In the genomic region with DNA sequence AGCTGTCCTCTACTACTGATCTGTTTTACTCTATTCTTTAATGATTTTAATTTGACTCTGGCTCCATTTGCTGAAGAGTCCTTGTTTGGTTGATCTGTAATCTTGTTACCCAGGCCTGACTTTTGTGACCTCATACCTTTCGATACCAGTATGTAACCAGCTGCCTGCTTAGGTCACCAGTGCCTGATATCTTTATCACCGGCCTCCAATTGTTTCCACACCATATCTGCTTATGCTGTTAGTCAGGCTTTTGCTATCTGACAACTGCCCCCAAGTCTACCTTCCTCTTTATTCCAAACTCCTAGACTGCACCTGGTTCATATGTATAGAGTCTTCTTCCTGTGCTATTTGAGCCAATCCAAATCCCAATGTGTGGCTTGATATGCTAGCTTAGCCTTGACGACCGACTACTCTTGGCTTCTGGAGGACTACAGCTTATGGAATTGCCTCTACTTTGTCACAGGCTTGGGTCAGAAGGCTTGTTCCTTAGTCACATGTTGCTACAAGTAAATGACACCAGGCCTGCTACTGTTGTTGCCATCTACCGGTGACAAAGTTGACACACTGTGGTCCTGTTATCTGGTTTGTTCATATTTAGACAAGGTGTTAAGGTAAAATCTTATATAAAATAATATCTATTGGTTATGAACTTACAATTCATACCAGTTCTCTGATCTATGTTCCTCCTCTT, we compare ENCODE assay signal across 1 cellular context.
TF ChIP-seq lines count a peak whose summit lies in the region.

No MANE protein-coding gene starts in this region.

TF ChIP-seq in HepG2, 621 proteins besides CTCF, POLR2A, EP300 and RAD21 (continued from another document):
- TF ChIP-seq ZNF251 (CRISPR knock-in tag; IDR thresholded peaks at IDR 0.05), result no peak
- TF ChIP-seq, protein P1, sequence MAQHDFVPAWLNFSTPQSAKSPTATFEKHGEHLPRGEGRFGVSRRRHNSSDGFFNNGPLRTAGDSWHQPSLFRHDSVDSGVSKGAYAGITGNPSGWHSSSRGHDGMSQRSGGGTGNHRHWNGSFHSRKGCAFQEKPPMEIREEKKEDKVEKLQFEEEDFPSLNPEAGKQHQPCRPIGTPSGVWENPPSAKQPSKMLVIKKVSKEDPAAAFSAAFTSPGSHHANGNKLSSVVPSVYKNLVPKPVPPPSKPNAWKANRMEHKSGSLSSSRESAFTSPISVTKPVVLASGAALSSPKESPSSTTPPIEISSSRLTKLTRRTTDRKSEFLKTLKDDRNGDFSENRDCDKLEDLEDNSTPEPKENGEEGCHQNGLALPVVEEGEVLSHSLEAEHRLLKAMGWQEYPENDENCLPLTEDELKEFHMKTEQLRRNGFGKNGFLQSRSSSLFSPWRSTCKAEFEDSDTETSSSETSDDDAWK (CRISPR knock-in tag; IDR thresholded peaks at IDR 0.05), result no peak
- TF ChIP-seq POLR2AphosphoS5 (IDR thresholded peaks at IDR 0.05; ENCODE audit: low read depth, low read length), result no peak
TF ChIP-seq in HepG2: peak in this region for 0.
